In the genomic region with DNA sequence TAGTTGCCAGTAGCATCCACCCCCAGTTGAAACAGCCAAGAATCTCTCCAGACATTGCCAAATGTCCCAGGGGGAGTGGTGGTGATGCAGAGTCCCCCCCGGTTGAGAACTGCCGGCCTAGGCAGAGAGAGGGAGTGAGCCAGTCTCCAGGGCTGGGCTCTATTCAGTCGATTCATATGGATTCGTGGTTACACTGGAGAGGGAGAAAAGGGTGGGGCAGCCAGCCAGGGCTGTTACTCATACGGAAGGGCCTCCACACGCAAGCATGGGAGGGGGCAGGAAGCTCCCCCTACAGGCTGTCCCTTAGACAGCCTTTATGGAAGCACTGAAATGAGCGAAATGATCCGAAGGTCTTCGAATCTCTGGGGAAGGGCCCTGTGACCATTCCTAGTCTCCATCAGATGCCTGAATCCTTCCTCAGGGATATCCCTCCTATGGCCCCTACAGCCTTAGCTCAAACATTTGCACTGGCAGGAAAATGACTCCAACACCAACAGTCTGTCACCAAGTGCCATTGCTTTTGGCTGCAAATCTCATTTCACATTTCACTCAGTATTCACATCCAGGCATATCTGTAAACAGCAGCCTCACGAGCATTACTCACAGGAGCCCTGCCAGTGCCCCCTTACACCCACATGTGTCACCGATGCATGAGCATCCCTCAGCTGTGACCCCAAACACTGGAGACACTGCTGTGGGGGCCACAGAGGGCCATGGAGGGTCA, we compare ENCODE assay signal across 9 cellular contexts. TPM values are rescaled to one million over a fixed set of nuclear protein-coding genes. Genes with fewer than 3 reads are reported as not detected.
DNase-seq lines count a peak whose midpoint lies in the region; TF ChIP-seq lines count a peak whose summit lies in the region.
"Had no signal": no experiment of that assay in that cellular context is flagged by ENCODE, and none has a peak within 500 bp of the region (broad histone marks: within the 10 kb centered on the region; RNA-seq: fewer than 3 reads in every experiment).

No MANE protein-coding gene starts in this region.

- no peak overlapping the region for H3K18ac ChIP-seq in mesendoderm (ENCODE audit: low read length)

- DNase-seq in Caki2 (ENCODE audit: low read depth): peak; percentile 33
- DNase-seq in MG63: peak; percentile 96
- peak; percentile 85 to 95 for DNase-seq in cardiac fibroblast (ENCODE audit: low read depth in 2 of 2)
- DNase-seq in mesendoderm: peak; percentile 78
- no peak for DNase-seq in occipital lobe (lab: John Stamatoyannopoulos, UW)
- no peak for DNase-seq in DMS153 treated with DMSO at 0.1 percent for 48 hours (lab: John Stamatoyannopoulos, UW; ENCODE audit: unreplicated experiment)
- no peak for DNase-seq in GM19238 (ENCODE audit: insufficient read length, low spot score)
- no peak for DNase-seq in NCI-H1930 (lab: John Stamatoyannopoulos, UW)
- DNase-seq: NCI-H446 had no signal

- H3K27ac ChIP-seq in mesendoderm (ENCODE audit: low read depth, low read length): no peak overlapping the region

- no peak overlapping the region for H4K5ac ChIP-seq in mesendoderm (ENCODE audit: low read length)

- no peaks in the 10 kb centered on the region for H3K36me3 ChIP-seq in MG63
- no peaks in the 10 kb centered on the region for H3K36me3 ChIP-seq in mesendoderm (ENCODE audit: control insufficient read depth, insufficient read depth, low read length)

- no peak overlapping the region for H2BK5ac ChIP-seq in mesendoderm (ENCODE audit: low read length)

- WGBS in mesendoderm (ENCODE audit: extremely low coverage, insufficient coverage, low lambda C conversion rate): no CpG with 5 or more reads among the region's 11 CpGs

- no peak overlapping the region for H3K9ac ChIP-seq in mesendoderm (ENCODE audit: low read length)

- H3K4ac ChIP-seq in mesendoderm (ENCODE audit: low read depth, low read length): no peak overlapping the region

- no peak overlapping the region for H4K8ac ChIP-seq in mesendoderm (ENCODE audit: low read depth, low read length)

- H2BK15ac ChIP-seq in mesendoderm (replicated peaks; ENCODE audit: low read depth): no peak overlapping the region

- H3K79me1 ChIP-seq in mesendoderm (ENCODE audit: low read length): no peaks in the 10 kb centered on the region

- TF ChIP-seq CTCF in cardiac fibroblast (IDR thresholded peaks at IDR 0.05; ENCODE audit: low read depth, low read length): peak; percentile 69

- H3K4me3 ChIP-seq in MG63: no peak overlapping the region
- H3K4me3 ChIP-seq in cardiac fibroblast (replicated peaks in 1 of 2; ENCODE audit: low read depth in 2 of 2, low read length in 2 of 2): no peak overlapping the region
- H3K4me3 ChIP-seq in mesendoderm (ENCODE audit: low read length): no peak overlapping the region

- no peaks in the 10 kb centered on the region for H3K79me2 ChIP-seq in mesendoderm (ENCODE audit: control insufficient read depth, insufficient read depth, low read length)

- no peak overlapping the region for H2AK5ac ChIP-seq in mesendoderm (ENCODE audit: low read length)

- no peaks in the 10 kb centered on the region for H3K27me3 ChIP-seq in MG63
- H3K27me3 ChIP-seq in mesendoderm (ENCODE audit: insufficient read depth, low read length, poor library complexity): no peaks in the 10 kb centered on the region

- H2BK120ac ChIP-seq in mesendoderm (ENCODE audit: low read depth, low read length): no peak overlapping the region

- no peak overlapping the region for H3K23ac ChIP-seq in mesendoderm (ENCODE audit: low read length)

- H3K4me1 ChIP-seq in mesendoderm (ENCODE audit: control insufficient read depth, low read depth, low read length): no peaks in the 10 kb centered on the region

- H3K9me3 ChIP-seq in MG63: no peaks in the 10 kb centered on the region

- peak overlapping the region; percentile 12 for H3K56ac ChIP-seq in mesendoderm (ENCODE audit: low read length)

- no peak overlapping the region for H3K4me2 ChIP-seq in mesendoderm (ENCODE audit: low read length)

- in situ Hi-C loops in Caki2 (cut with HindIII; ENCODE audit: low pct_unique_long_range_greater_than_20kb, low sequenced_read_pairs): no loop called here

RNA-seq across cellular contexts. Expression of a gene that starts 18.4 kb away (rescaled TPM):
- 6.9 and 10.3 TPM in 2 replicates for total RNA-seq in Caki2 (2014; rRNA removed; shearing (Covaris generic); ENCODE audit: low replicate concordance)
- total RNA-seq in MG63 (2014; rRNA removed; shearing (Covaris generic); ENCODE audit: low replicate concordance): 7.3 and 8.1 TPM in 2 replicates
- 3.3 TPM for polyA plus RNA-seq in mesendoderm (2013, experiment 1 of 2)
- polyA plus RNA-seq in mesendoderm (2013, experiment 2 of 2): 3.5 TPM
- total RNA-seq in occipital lobe: 22.9 TPM

RNA-seq across cellular contexts. Expression of a gene that starts 29.5 kb away (rescaled TPM):
- total RNA-seq in Caki2 (2014; rRNA removed; shearing (Covaris generic); ENCODE audit: low replicate concordance): 15.1 and 19.9 TPM in 2 replicates
- total RNA-seq in MG63 (2014; rRNA removed; shearing (Covaris generic); ENCODE audit: low replicate concordance): 28.1 and 32.5 TPM in 2 replicates
- 12.6 TPM for polyA plus RNA-seq in mesendoderm (2013, experiment 1 of 2)
- polyA plus RNA-seq in mesendoderm (2013, experiment 2 of 2): 12.6 TPM
- total RNA-seq in occipital lobe: 235 TPM

Comparison
In these comparisons a context has a peak if more than half of its experiments do, and no peak if none do; other contexts are left out.
1. DNase-seq: peak in Caki2 (single experiment), MG63 (single experiment), cardiac fibroblast (2 of 2) and mesendoderm (single experiment); none in occipital lobe (single experiment), DMS153 treated with DMSO at 0.1 percent for 48 hours (single experiment), GM19238 (single experiment) and NCI-H1930 (0 of 2).